In the genomic region with DNA sequence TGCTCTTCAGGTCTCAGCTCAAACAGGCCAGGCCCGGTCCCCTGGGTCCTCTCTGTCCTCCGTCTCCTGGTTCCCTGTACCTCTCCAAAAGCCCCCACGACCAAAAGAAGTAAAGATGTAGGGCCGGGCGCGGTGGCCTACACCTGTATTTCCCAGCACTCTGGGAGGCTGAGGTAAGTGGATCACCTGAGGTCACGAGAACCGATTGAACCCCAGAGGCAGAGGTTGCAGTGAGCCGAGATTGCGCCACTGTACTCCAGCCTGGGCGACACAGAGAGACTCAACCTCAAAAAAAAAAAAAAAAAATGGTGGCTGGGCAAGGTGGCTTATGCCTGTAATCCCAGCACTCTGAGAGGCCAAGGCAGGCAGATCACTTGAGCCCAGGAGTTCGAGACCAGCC, we compare ENCODE assay signal across 20 cellular contexts. TPM values are rescaled to one million over a fixed set of nuclear protein-coding genes. Genes with fewer than 3 reads are reported as not detected.
DNase-seq lines count a peak whose midpoint lies in the region; ATAC-seq and TF ChIP-seq lines count a peak whose summit lies in the region.
"Had no signal": no experiment of that assay in that cellular context is flagged by ENCODE, and none has a peak within 500 bp of the region (broad histone marks: within the 10 kb centered on the region; RNA-seq: fewer than 3 reads in every experiment).

No MANE protein-coding gene starts in this region.

- H3K27ac ChIP-seq in KMS-11 (0 out of 2 replicates have a peak overlapping the region, but pooled peaks have one; percentile 96), liver (ENCODE audit: low read depth in 1 of 2, low read length in 2 of 2) (peak overlapping the region; percentile 90 to 97), esophagus muscularis mucosa (replicated peaks in 1 of 4) (no peak overlapping the region)
- H3K27ac ChIP-seq: HL-60, PC-9 had no signal

- TF ChIP-seq CTCF in KMS-11 (conservative IDR thresholded peaks at IDR 0.05; ENCODE audit: low read depth, low read length) (no peak), chondrocyte (IDR thresholded peaks at IDR 0.05) (no peak), liver (IDR thresholded peaks at IDR 0.05; ENCODE audit: low read depth, low read length, missing input control) (no peak), esophagus muscularis mucosa (IDR thresholded peaks at IDR 0.05) (no peak)

- no peak overlapping the region for H3K9ac ChIP-seq in KMS-11
- H3K9ac ChIP-seq in liver (ENCODE audit: low read depth in 1 of 2, low read length in 2 of 2) = peak overlapping the region in 1 of 2 donors; percentile 44

- no peaks in the 10 kb centered on the region for H3K9me3 Mint-ChIP-seq in chondrocyte (ENCODE audit: low read depth)
- H3K9me3 Mint-ChIP-seq in stimulated activated naive B cell treated with anti-CD40 and anti-IgM and Interleukin-4, amounts not matched to agents 10 μg/mL and 1 μg/mL and 100 μg/mL, for 72 hours = no peaks in the 10 kb centered on the region

- no peaks in the 10 kb centered on the region for H4K20me1 ChIP-seq in KMS-11 (ENCODE audit: insufficient read depth)

- no peak overlapping the region for H2AFZ ChIP-seq in KMS-11 (ENCODE audit: low read depth)
- H2AFZ ChIP-seq: PC-9 had no signal

- peak; percentile 7 to 51 for TF ChIP-seq RAD21 in liver (IDR thresholded peaks at IDR 0.05)

- H3K79me2 ChIP-seq in KMS-11 (ENCODE audit: insufficient read depth, low read depth) = no peaks in the 10 kb centered on the region

- no peak for TF ChIP-seq POLR2A in esophagus muscularis mucosa (IDR thresholded peaks at IDR 0.05; ENCODE audit: low read depth)

- H3K4me3 ChIP-seq in KMS-11 (IDR thresholded peaks at IDR 0.05; ENCODE audit: insufficient read depth, low read depth, low read length) (no peak overlapping the region), liver (ENCODE audit: low read depth in 1 of 3, low read length in 3 of 3) (peak overlapping the region in 1 of 3 donors; percentile 6), esophagus muscularis mucosa (no peak overlapping the region)
- H3K4me3 ChIP-seq: PC-9 had no signal

- H3K27me3 ChIP-seq in KMS-11 (ENCODE audit: insufficient read depth, low read depth) (no peaks in the 10 kb centered on the region), liver (ENCODE audit: control insufficient read depth in 4 of 4, insufficient read depth in 4 of 4, low read length in 3 of 4) (no peaks in the 10 kb centered on the region), esophagus muscularis mucosa (no peaks in the 10 kb centered on the region)

- no peak for DNase-seq in chondrocyte (ENCODE audit: low spot score)
- DNase-seq in stimulated activated naive B cell treated with anti-CD40 and anti-IgM and Interleukin-4, amounts not matched to agents 10 μg/mL and 1 μg/mL and 100 μg/mL, for 72 hours = no peak
- DNase-seq in superior temporal gyrus (ENCODE audit: extremely low spot score) = no peak
- DNase-seq in esophagus muscularis mucosa (ENCODE audit: extremely low spot score) = no peak
- DNase-seq in NCI-H1417 (lab: John Stamatoyannopoulos, UW) = no peak
- DNase-seq in NCI-H446 (lab: John Stamatoyannopoulos, UW) = no peak
- DNase-seq: CD4-positive, alpha-beta memory T cell; DMS79 treated with DMSO at 0.1 percent for 48 hours; H7; MV-4-11; NCI-H1436; NCI-H2029 treated with DMSO at 0.1 percent for 48 hours; NCI-H510A; NCI-H82 had no signal

- peak overlapping the region; percentile 12 for H3K27ac Mint-ChIP-seq in chondrocyte (ENCODE audit: unreplicated experiment)
- peak overlapping the region; percentile 20 for H3K27ac Mint-ChIP-seq in stimulated activated naive B cell treated with anti-CD40 and anti-IgM and Interleukin-4, amounts not matched to agents 10 μg/mL and 1 μg/mL and 100 μg/mL, for 72 hours

- H3K9me3 ChIP-seq in liver (ENCODE audit: control insufficient read depth in 4 of 4, low read length in 3 of 4) = no peaks in the 10 kb centered on the region
- no peaks in the 10 kb centered on the region for H3K9me3 ChIP-seq in esophagus muscularis mucosa

- no peaks in the 10 kb centered on the region for H3K27me3 Mint-ChIP-seq in chondrocyte (ENCODE audit: low read depth)
- H3K27me3 Mint-ChIP-seq in stimulated activated naive B cell treated with anti-CD40 and anti-IgM and Interleukin-4, amounts not matched to agents 10 μg/mL and 1 μg/mL and 100 μg/mL, for 72 hours = no peaks in the 10 kb centered on the region
- H3K27me3 Mint-ChIP-seq: CD4-positive, alpha-beta memory T cell had no signal

- no peak overlapping the region for H3K4me3 Mint-ChIP-seq in chondrocyte (ENCODE audit: unreplicated experiment)
- no peak overlapping the region for H3K4me3 Mint-ChIP-seq in stimulated activated naive B cell treated with anti-CD40 and anti-IgM and Interleukin-4, amounts not matched to agents 10 μg/mL and 1 μg/mL and 100 μg/mL, for 72 hours
- H3K4me3 Mint-ChIP-seq: CD4-positive, alpha-beta memory T cell had no signal

- H3K4me1 ChIP-seq in KMS-11 (ENCODE audit: low read depth, poor library complexity, severe bottlenecking) = peaks cover 55% of the 10 kb centered on the region
- peaks cover 9 to 46% (median 35%) of the 10 kb centered on the region in 4 donors for H3K4me1 ChIP-seq in liver (ENCODE audit: control insufficient read depth in 4 of 4, insufficient read depth in 4 of 4, low read length in 3 of 4)
- H3K4me1 ChIP-seq in esophagus muscularis mucosa = peaks cover 28 to 34% (median 32%) of the 10 kb centered on the region in 4 donors

- H3K36me3 Mint-ChIP-seq in chondrocyte (ENCODE audit: low read depth) = no peaks in the 10 kb centered on the region
- H3K36me3 Mint-ChIP-seq in stimulated activated naive B cell treated with anti-CD40 and anti-IgM and Interleukin-4, amounts not matched to agents 10 μg/mL and 1 μg/mL and 100 μg/mL, for 72 hours = no peaks in the 10 kb centered on the region
- H3K36me3 Mint-ChIP-seq: CD4-positive, alpha-beta memory T cell had no signal

- no peak for ATAC-seq in stimulated activated naive B cell treated with anti-CD40 and anti-IgM and Interleukin-4, amounts not matched to agents 10 μg/mL and 1 μg/mL and 100 μg/mL, for 72 hours (replicated peaks)
- ATAC-seq: Right ventricle myocardium inferior had no signal

- H3K4me2 ChIP-seq in KMS-11 = 0 out of 2 replicates have a peak overlapping the region, but pooled peaks have one; percentile 69
- H3K4me2 ChIP-seq: PC-9 had no signal

- 44% methylated on average over 12 of the region's 12 CpGs for WGBS in liver
- 95% methylated on average over 12 of the region's 12 CpGs for WGBS in esophagus muscularis mucosa

- intact Hi-C loops in esophagus muscularis mucosa (cut with DNase I) = no loop called here

- H3K4me1 Mint-ChIP-seq in chondrocyte (ENCODE audit: low read depth) = peaks cover 19% of the 10 kb centered on the region
- H3K4me1 Mint-ChIP-seq in stimulated activated naive B cell treated with anti-CD40 and anti-IgM and Interleukin-4, amounts not matched to agents 10 μg/mL and 1 μg/mL and 100 μg/mL, for 72 hours = peaks cover 41 to 64% of the 10 kb centered on the region in 2 donors

- H3K36me3 ChIP-seq in KMS-11 (ENCODE audit: insufficient read depth) (no peaks in the 10 kb centered on the region), liver (ENCODE audit: control insufficient read depth in 4 of 4, insufficient read depth in 3 of 4, low read depth in 1 of 4, low read length in 3 of 4) (no peaks in the 10 kb centered on the region), esophagus muscularis mucosa (no peaks in the 10 kb centered on the region)

- no peak for TF ChIP-seq EP300 in esophagus muscularis mucosa (IDR thresholded peaks at IDR 0.05)

TF ChIP-seq in liver, 16 proteins besides CTCF, POLR2A, EP300 and RAD21 (continues in another document):
- TF ChIP-seq, protein P1, sequence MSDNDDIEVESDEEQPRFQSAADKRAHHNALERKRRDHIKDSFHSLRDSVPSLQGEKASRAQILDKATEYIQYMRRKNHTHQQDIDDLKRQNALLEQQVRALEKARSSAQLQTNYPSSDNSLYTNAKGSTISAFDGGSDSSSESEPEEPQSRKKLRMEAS (IDR thresholded peaks at IDR 0.05) = peak; percentile 23
- TF ChIP-seq HNF4G (IDR thresholded peaks at IDR 0.05) (peak; percentile 35), SP1 (IDR thresholded peaks at IDR 0.05) (peak; percentile 78), GABPA (IDR thresholded peaks at IDR 0.05 in 1 of 2, conservative IDR thresholded peaks at IDR 0.05 in 1 of 2) (no peak), NR2F2 (IDR thresholded peaks at IDR 0.05) (peak; percentile 27), HNF4A (conservative IDR thresholded peaks at IDR 0.05) (peak; percentile 65 to 78), FOXA1 (IDR thresholded peaks at IDR 0.05) (no peak), TAF1 (conservative IDR thresholded peaks at IDR 0.05) (no peak), JUND (IDR thresholded peaks at IDR 0.05) (peak in 1 of 2 donors; percentile 44), EGR1 (IDR thresholded peaks at IDR 0.05; ENCODE audit: low read depth in 2 of 2) (no peak)
- TF ChIP-seq, protein P2, sequence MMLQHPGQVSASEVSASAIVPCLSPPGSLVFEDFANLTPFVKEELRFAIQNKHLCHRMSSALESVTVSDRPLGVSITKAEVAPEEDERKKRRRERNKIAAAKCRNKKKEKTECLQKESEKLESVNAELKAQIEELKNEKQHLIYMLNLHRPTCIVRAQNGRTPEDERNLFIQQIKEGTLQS (IDR thresholded peaks at IDR 0.05) = no peak

RNA-seq across cellular contexts. Expression of a gene that starts 22.0 kb away (rescaled TPM):
- total RNA-seq in chondrocyte = 9.2 to 14.9 TPM (median 11.8 TPM) in 3 replicates
- total RNA-seq in liver = 10 to 100 TPM in 1 of 2 donors, 1 to 10 TPM in 1; 4.5 to 29.1 TPM
- polyA plus RNA-seq in liver = 10 to 100 TPM; 10.3 to 63.6 TPM
- 100 to 1,000 TPM in 1 of 4 donors, 10 to 100 TPM in 2, 1 to 10 TPM in 1; 10.0 to 147 (median 20.2) TPM for total RNA-seq in esophagus muscularis mucosa

RNA-seq across cellular contexts. Expression of a gene that starts 27.5 kb away (rescaled TPM):
- total RNA-seq in chondrocyte = not detected in 3 replicates
- under 1 TPM in 1 of 2 donors, not detected in 1; 0.09 TPM for total RNA-seq in liver
- not detected for polyA plus RNA-seq in liver
- total RNA-seq in esophagus muscularis mucosa = not detected
- total RNA-seq: CD4-positive, alpha-beta memory T cell; H7; PC-9; Right ventricle myocardium inferior had no signal
- polyA plus RNA-seq: BJ; CD4-positive, alpha-beta memory T cell had no signal

RNA-seq across cellular contexts. Expression of a gene that starts 51.2 kb away (rescaled TPM):
- total RNA-seq in chondrocyte (not detected in 3 replicates), liver (10 to 100 TPM in 1 of 2 donors, 1 to 10 TPM in 1; 2.1 to 14.0 TPM), esophagus muscularis mucosa (under 1 TPM in 2 of 4 donors, not detected in 2; 0.34 to 0.50 TPM)
- polyA plus RNA-seq in liver = 1 to 10 TPM; 8.0 to 9.6 TPM
- total RNA-seq: CD4-positive, alpha-beta memory T cell; Right ventricle myocardium inferior had no signal
- polyA plus RNA-seq: BJ; CD4-positive, alpha-beta memory T cell had no signal

RNA-seq across cellular contexts. Expression of a gene that starts 55.2 kb away (rescaled TPM):
- total RNA-seq in chondrocyte = 5.2 to 6.5 TPM (median 5.4 TPM) in 3 replicates
- total RNA-seq in liver = 1 to 10 TPM in 1 of 2 donors, under 1 TPM in 1; 0.75 to 1.6 TPM
- 1 to 10 TPM in 1 of 2 donors, under 1 TPM in 1; 0.98 to 2.6 TPM for polyA plus RNA-seq in liver
- total RNA-seq in esophagus muscularis mucosa = 1 to 10 TPM; 2.5 to 5.1 (median 3.7) TPM
- polyA plus RNA-seq: CD4-positive, alpha-beta memory T cell had no signal

Comparison
In these comparisons a context has a peak if more than half of its experiments do, and no peak if none do; other contexts are left out.
1. H3K27ac ChIP-seq: peak in KMS-11 (single experiment) and liver (2 of 2); none in esophagus muscularis mucosa (0 of 4).